33 cellular contexts compared by ENCODE assay signal in the genomic region with DNA sequence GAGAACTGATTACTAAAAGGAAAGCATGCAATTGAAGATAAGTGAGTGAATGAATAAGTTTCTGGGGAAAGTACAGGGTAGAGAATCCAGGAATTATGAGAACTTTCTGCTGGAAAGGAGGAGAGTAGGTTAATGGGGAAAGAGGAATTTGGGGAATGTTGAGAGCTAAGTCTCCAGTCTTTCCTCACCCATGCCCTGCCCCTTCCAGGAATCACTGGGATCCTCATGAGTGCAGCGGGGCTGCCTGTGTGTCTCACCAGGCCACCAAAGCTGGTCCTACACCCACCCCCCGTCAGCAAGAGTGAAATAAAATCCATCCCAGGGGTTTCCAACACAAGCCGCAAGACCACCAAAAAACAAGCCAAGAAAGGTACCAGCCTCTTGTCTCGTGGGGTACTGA. TPM values are rescaled to one million over a fixed set of nuclear protein-coding genes. Genes with fewer than 3 reads are reported as not detected.
A peak's percentile ranks its signal among the peaks of the same experiment; 100 is the strongest.
DNase-seq lines count a peak whose midpoint lies in the region; ATAC-seq, FAIRE-seq and TF ChIP-seq lines count a peak whose summit lies in the region.
"Had no signal": no experiment of that assay in that cellular context is flagged by ENCODE, and none has a peak within 500 bp of the region (broad histone marks: within the 10 kb centered on the region; RNA-seq: fewer than 3 reads in every experiment).

No MANE protein-coding gene starts in this region.

- peak overlapping the region; percentile 13 for H3K4me3 Mint-ChIP-seq in neural crest cell
- H3K4me3 Mint-ChIP-seq in type B pancreatic cell = no peak overlapping the region
- no peak overlapping the region for H3K4me3 Mint-ChIP-seq in activated naive CD4-positive, alpha-beta T cell treated with anti-CD3 and anti-CD28 coated beads for 36 hours
- H3K4me3 Mint-ChIP-seq: activated CD4-positive, alpha-beta memory T cell treated with anti-CD3 and anti-CD28 coated beads for 36 hours; activated naive CD4-positive, alpha-beta T cell treated with anti-CD3 and anti-CD28 coated beads, Interleukin-2, amount 50 U/mL, for 24 hours; activated T-helper 17 cell treated with anti-CD3 and anti-CD28 coated beads, Interleukin-2, amount 50 U/mL, for 72 hours; CD14-positive monocyte; immature natural killer cell; natural killer cell treated with Interleukin-12 subunit alpha and Interleukin-12 subunit beta and Interleukin-15 and Interleukin-18, amount 100 ng/mL, for 72 hours; stimulated activated effector memory CD8-positive, alpha-beta T cell treated with anti-CD3 and anti-CD28 coated beads, Interleukin-12 subunit alpha, Interleukin-12 subunit beta, amount 100 ng/mL, for 72 hours; T-cell had no signal

- H2AK5ac ChIP-seq in IMR-90 (ENCODE audit: low read depth, low read length) = no peak overlapping the region
- no peak overlapping the region for H2AK5ac ChIP-seq in H1 (ENCODE audit: low read depth, low read length)

- H3K4me3 ChIP-seq in IMR-90 (ENCODE audit: insufficient read depth, low read depth, low read length) = no peak overlapping the region
- H3K4me3 ChIP-seq in H1 (ENCODE audit: extremely low read depth in 1 of 4, insufficient read depth in 2 of 4, low read depth in 3 of 4, low read length in 4 of 4) = no peak overlapping the region
- H3K4me3 ChIP-seq: gastroesophageal sphincter, GM23248, right atrium auricular region, suprapubic skin, vagina had no signal

- TF ChIP-seq CTCF in IMR-90 (conservative IDR thresholded peaks at IDR 0.05; ENCODE audit: low read depth, low read length) = no peak
- TF ChIP-seq CTCF in H1 (IDR thresholded peaks at IDR 0.05; ENCODE audit: control extremely low read depth in 1 of 3, insufficient read depth in 1 of 3, low read depth in 1 of 3, low read length in 3 of 3) = no peak
- no peak for TF ChIP-seq CTCF in neural crest cell (conservative IDR thresholded peaks at IDR 0.05)
- TF ChIP-seq CTCF in type B pancreatic cell (conservative IDR thresholded peaks at IDR 0.05) = no peak

- TF ChIP-seq EP300 in H1 (IDR thresholded peaks at IDR 0.05; ENCODE audit: borderline replicate concordance in 1 of 2, low read depth in 2 of 2, low read length in 2 of 2) = no peak

- H3K4me2 ChIP-seq in IMR-90 (ENCODE audit: low read depth, low read length) = no peak overlapping the region
- no peak overlapping the region for H3K4me2 ChIP-seq in H1 (ENCODE audit: insufficient read depth in 1 of 2, low read depth in 2 of 2, low read length in 2 of 2)

- in situ Hi-C loops in IMR-90 (cut with MboI; ENCODE audit: low sequenced_read_pairs) = no loop called here

- TF ChIP-seq RAD21 in IMR-90 (IDR thresholded peaks at IDR 0.05; ENCODE audit: low read length) (no peak), H1 (IDR thresholded peaks at IDR 0.05 in 1 of 2, conservative IDR thresholded peaks at IDR 0.05 in 1 of 2; ENCODE audit: low read depth in 2 of 2, low read length in 2 of 2) (no peak)

- H3K79me2 ChIP-seq in H1 (ENCODE audit: control insufficient read depth in 1 of 2, insufficient read depth in 2 of 2, low read length in 2 of 2) = 0 out of 4 replicates have a peak, but pooled peaks cover 0 to 8% of the 10 kb centered on the region in 2 experiments
- H3K79me2 ChIP-seq: parathyroid adenoma had no signal

- peaks cover 0 to 23% of the 10 kb centered on the region in 2 experiments; a peak in 2 of 4 replicates for H3K79me1 ChIP-seq in IMR-90 (ENCODE audit: low read depth in 1 of 2, low read length in 2 of 2)
- H3K79me1 ChIP-seq in H1 (ENCODE audit: low read depth, low read length) = peaks cover 2% of the 10 kb centered on the region; the same call in 1 of the 2 replicates

- H2BK20ac ChIP-seq in IMR-90 (ENCODE audit: low read depth, low read length) (no peak overlapping the region), H1 (ENCODE audit: low read length) (no peak overlapping the region)

- no peaks in the 10 kb centered on the region for H3K9me3 Mint-ChIP-seq in neural crest cell
- no peaks in the 10 kb centered on the region for H3K9me3 Mint-ChIP-seq in type B pancreatic cell
- H3K9me3 Mint-ChIP-seq in activated naive CD4-positive, alpha-beta T cell treated with anti-CD3 and anti-CD28 coated beads for 36 hours = no peaks in the 10 kb centered on the region
- H3K9me3 Mint-ChIP-seq: activated CD4-positive, alpha-beta memory T cell treated with anti-CD3 and anti-CD28 coated beads for 36 hours; activated naive CD4-positive, alpha-beta T cell treated with anti-CD3 and anti-CD28 coated beads, Interleukin-2, amount 50 U/mL, for 24 hours; activated T-helper 17 cell treated with anti-CD3 and anti-CD28 coated beads, Interleukin-2, amount 50 U/mL, for 72 hours; CD14-positive monocyte; immature natural killer cell; natural killer cell treated with Interleukin-12 subunit alpha and Interleukin-12 subunit beta and Interleukin-15 and Interleukin-18, amount 100 ng/mL, for 72 hours; stimulated activated effector memory CD8-positive, alpha-beta T cell treated with anti-CD3 and anti-CD28 coated beads, Interleukin-12 subunit alpha, Interleukin-12 subunit beta, amount 100 ng/mL, for 72 hours; T-cell had no signal

- H3K27ac ChIP-seq in IMR-90 (ENCODE audit: insufficient read depth, low read length) = no peak overlapping the region
- no peak overlapping the region for H3K27ac ChIP-seq in H1 (ENCODE audit: low read depth, low read length)
- H3K27ac ChIP-seq: GM23248, parathyroid adenoma, right atrium auricular region, suprapubic skin, vagina had no signal

- H3K9ac ChIP-seq in IMR-90 (ENCODE audit: low read depth, low read length) (no peak overlapping the region), H1 (replicated peaks in 1 of 4; ENCODE audit: extremely low read depth in 1 of 4, low read depth in 3 of 4, low read length in 3 of 4) (no peak overlapping the region)
- H3K9ac ChIP-seq: GM23248, parathyroid adenoma had no signal

- H3K9me1 ChIP-seq in IMR-90 (ENCODE audit: insufficient read depth, low read length) = peaks cover 17% of the 10 kb centered on the region

- H3K4me1 ChIP-seq in IMR-90 (ENCODE audit: control insufficient read depth, insufficient read depth, low read length) = peaks cover 14% of the 10 kb centered on the region
- peaks cover 0 to 4% (median 0%) of the 10 kb centered on the region in 4 experiments; a peak in 2 of 7 replicates for H3K4me1 ChIP-seq in H1 (replicated peaks in 1 of 4; ENCODE audit: control insufficient read depth in 3 of 4, insufficient read depth in 4 of 4, low read length in 3 of 4)
- H3K4me1 ChIP-seq: parathyroid adenoma had no signal

- H3K27ac Mint-ChIP-seq in neural crest cell (ENCODE audit: unreplicated experiment) (peak overlapping the region; percentile 30), type B pancreatic cell (peak overlapping the region; percentile 53)
- no peak overlapping the region for H3K27ac Mint-ChIP-seq in activated naive CD4-positive, alpha-beta T cell treated with anti-CD3 and anti-CD28 coated beads for 36 hours
- H3K27ac Mint-ChIP-seq: activated CD4-positive, alpha-beta memory T cell treated with anti-CD3 and anti-CD28 coated beads for 36 hours; activated naive CD4-positive, alpha-beta T cell treated with anti-CD3 and anti-CD28 coated beads, Interleukin-2, amount 50 U/mL, for 24 hours; activated T-helper 17 cell treated with anti-CD3 and anti-CD28 coated beads, Interleukin-2, amount 50 U/mL, for 72 hours; immature natural killer cell; natural killer cell treated with Interleukin-12 subunit alpha and Interleukin-12 subunit beta and Interleukin-15 and Interleukin-18, amount 100 ng/mL, for 72 hours; stimulated activated effector memory CD8-positive, alpha-beta T cell treated with anti-CD3 and anti-CD28 coated beads, Interleukin-12 subunit alpha, Interleukin-12 subunit beta, amount 100 ng/mL, for 72 hours; T-cell had no signal

- H2AK9ac ChIP-seq in IMR-90 (replicated peaks; ENCODE audit: low read depth, low read length, poor library complexity) = no peak overlapping the region

- H3K27me3 Mint-ChIP-seq in neural crest cell (ENCODE audit: low read depth) (peaks cover 3% of the 10 kb centered on the region), type B pancreatic cell (no peaks in the 10 kb centered on the region)
- no peaks in the 10 kb centered on the region for H3K27me3 Mint-ChIP-seq in activated naive CD4-positive, alpha-beta T cell treated with anti-CD3 and anti-CD28 coated beads for 36 hours (ENCODE audit: low read depth)
- H3K27me3 Mint-ChIP-seq: activated CD4-positive, alpha-beta memory T cell treated with anti-CD3 and anti-CD28 coated beads for 36 hours; activated naive CD4-positive, alpha-beta T cell treated with anti-CD3 and anti-CD28 coated beads, Interleukin-2, amount 50 U/mL, for 24 hours; activated T-helper 17 cell treated with anti-CD3 and anti-CD28 coated beads, Interleukin-2, amount 50 U/mL, for 72 hours had no signal

- dilution Hi-C loops in IMR-90 (cut with HindIII; ENCODE audit: low sequenced_read_pairs, unreplicated experiment) = no loop called here

- H3K23me2 ChIP-seq in H1 (ENCODE audit: low read depth, low read length) = no peaks in the 10 kb centered on the region

- no peak overlapping the region for H2BK12ac ChIP-seq in H1 (ENCODE audit: low read depth, low read length)

- no peak overlapping the region for H3K23ac ChIP-seq in IMR-90 (ENCODE audit: low read depth, low read length)
- H3K23ac ChIP-seq in H1 (ENCODE audit: insufficient read length) = no peak overlapping the region

- H3K27me3 ChIP-seq in IMR-90 (ENCODE audit: control insufficient read depth, insufficient read depth, low read length) = no peaks in the 10 kb centered on the region
- no peaks in the 10 kb centered on the region for H3K27me3 ChIP-seq in H1 (replicated peaks in 1 of 4; ENCODE audit: control insufficient read depth in 3 of 4, extremely low read depth in 1 of 4, insufficient read depth in 3 of 4, low read length in 3 of 4)
- H3K27me3 ChIP-seq: gastroesophageal sphincter, right atrium auricular region, suprapubic skin, vagina had no signal

- H3K4me1 Mint-ChIP-seq in neural crest cell (peaks cover 61% of the 10 kb centered on the region), type B pancreatic cell (ENCODE audit: unreplicated experiment) (peaks cover 33% of the 10 kb centered on the region)
- no peaks in the 10 kb centered on the region for H3K4me1 Mint-ChIP-seq in activated naive CD4-positive, alpha-beta T cell treated with anti-CD3 and anti-CD28 coated beads for 36 hours (ENCODE audit: low read depth)
- H3K4me1 Mint-ChIP-seq: activated naive CD4-positive, alpha-beta T cell treated with anti-CD3 and anti-CD28 coated beads, Interleukin-2, amount 50 U/mL, for 24 hours; activated T-helper 17 cell treated with anti-CD3 and anti-CD28 coated beads, Interleukin-2, amount 50 U/mL, for 72 hours; immature natural killer cell had no signal

- H4K5ac ChIP-seq in IMR-90 (ENCODE audit: low read depth, low read length) = no peak overlapping the region
- no peak overlapping the region for H4K5ac ChIP-seq in H1 (ENCODE audit: insufficient read length, low read depth, low read length)

- H4K8ac ChIP-seq in IMR-90 (ENCODE audit: low read depth in 2 of 2, low read length in 2 of 2) (no peak overlapping the region), H1 (ENCODE audit: extremely low read depth, insufficient read depth, low read length) (peak overlapping the region; percentile 25; the same call in 1 of the 2 replicates)

- H2AFZ ChIP-seq in IMR-90 (replicated peaks; ENCODE audit: low read length, poor library complexity) (no peak overlapping the region), H1 (ENCODE audit: low read length) (no peak overlapping the region)
- H2AFZ ChIP-seq: GM23248, parathyroid adenoma had no signal

- H3K36me3 Mint-ChIP-seq in neural crest cell (ENCODE audit: low read depth) = peaks cover 36% of the 10 kb centered on the region
- peaks cover 43% of the 10 kb centered on the region for H3K36me3 Mint-ChIP-seq in type B pancreatic cell
- H3K36me3 Mint-ChIP-seq in activated naive CD4-positive, alpha-beta T cell treated with anti-CD3 and anti-CD28 coated beads for 36 hours (ENCODE audit: low read depth) = no peaks in the 10 kb centered on the region
- H3K36me3 Mint-ChIP-seq: activated CD4-positive, alpha-beta memory T cell treated with anti-CD3 and anti-CD28 coated beads for 36 hours; activated naive CD4-positive, alpha-beta T cell treated with anti-CD3 and anti-CD28 coated beads, Interleukin-2, amount 50 U/mL, for 24 hours; immature natural killer cell; natural killer cell treated with Interleukin-12 subunit alpha and Interleukin-12 subunit beta and Interleukin-15 and Interleukin-18, amount 100 ng/mL, for 72 hours; stimulated activated effector memory CD8-positive, alpha-beta T cell treated with anti-CD3 and anti-CD28 coated beads, Interleukin-12 subunit alpha, Interleukin-12 subunit beta, amount 100 ng/mL, for 72 hours had no signal

- no peak overlapping the region; the same call in 1 of the 2 replicates for H3K18ac ChIP-seq in IMR-90 (ENCODE audit: low read depth, low read length)
- H3K18ac ChIP-seq in H1 (ENCODE audit: extremely low read depth, low read length) = no peak overlapping the region

- DNase-seq in IMR-90 (no peak), H1 (ENCODE audit: low read depth in 1 of 2, low spot score in 2 of 2) (no peak), neural crest cell (ENCODE audit: low read depth, low spot score) (no peak), type B pancreatic cell (ENCODE audit: extremely low spot score, unreplicated experiment) (no peak), NCI-H510A treated with DMSO at 0.1 percent for 48 hours (lab: John Stamatoyannopoulos, UW) (no peak), NCI-H69 (lab: John Stamatoyannopoulos, UW) (no peak)
- DNase-seq in activated naive CD4-positive, alpha-beta T cell treated with anti-CD3 and anti-CD28 coated beads for 36 hours = no peak
- DNase-seq: activated CD4-positive, alpha-beta memory T cell treated with anti-CD3 and anti-CD28 coated beads for 36 hours; activated CD4-positive, CD25-positive, alpha-beta regulatory T cell; anterior cingulate cortex; GM23248; hypothalamus; immature natural killer cell; midbrain; NCI-H146; NCI-H524; stimulated activated CD4-positive, alpha-beta T cell treated with anti-CD3 and anti-CD28 coated beads, Interleukin-12 subunit alpha, Interleukin-12 subunit beta, amount 100 ng/mL, for 4 hours; stimulated activated CD4-positive, alpha-beta T cell treated with anti-CD3 and anti-CD28 coated beads, Interleukin-4, amount 100 ng/mL, for 1 hour; T-cell had no signal

- H2BK15ac ChIP-seq in IMR-90 (ENCODE audit: low read depth, low read length) (no peak overlapping the region), H1 (ENCODE audit: low read length) (no peak overlapping the region)

- no TSS peak for BruUV-seq in IMR-90 (replicated peaks; lab: Mats Ljungman, UMichigan)

- WGBS in IMR-90 (ENCODE audit: extremely low coverage in 2 of 2, insufficient read length in 1 of 2), 2 experiments = 67% methylated on average over 1 of the region's 4 CpGs; no CpG with 5 or more reads in 1 of the 2 experiments
- 82% methylated on average over 4 of the region's 4 CpGs; no CpG with 5 or more reads in 1 of the 2 experiments for WGBS in H1 (ENCODE audit: extremely low coverage in 1 of 2, insufficient coverage in 1 of 2, insufficient read length in 1 of 2, insufficient replicate concordance in 2 of 2, low coverage in 1 of 2, low lambda C conversion rate in 2 of 2, missing lambda C conversion rate in 1 of 2), 2 experiments

- H2BK120ac ChIP-seq in IMR-90 (ENCODE audit: low read depth, low read length) = peak overlapping the region; percentile 53; the same call in 1 of the 2 replicates
- H2BK120ac ChIP-seq in H1 (replicated peaks; ENCODE audit: low read depth, low read length) = no peak overlapping the region

- POLR2A ChIA-PET in IMR-90 (lab: Charles Lee; ENCODE audit: unreplicated experiment) (no interaction called here), H1 (lab: Charles Lee; ENCODE audit: partially characterized antibody) (interaction anchor here (9.4 kb wide), 1 partner anchor 16 kb away, joined by 79 read pairs; a partner anchor contains a TSS)

- intact Hi-C loops in IMR-90 (cut with micrococcal nuclease) = no loop called here
- intact Hi-C loops in activated naive CD4-positive, alpha-beta T cell treated with anti-CD3 and anti-CD28 coated beads for 36 hours (cut with micrococcal nuclease) = no loop called here

- FAIRE-seq in H1 (lab: Jason Lieb, UNC) = no peak
- FAIRE-seq: GM12891, HepG2 had no signal

- ATAC-seq in IMR-90 (ENCODE audit: low read depth) (peak; percentile 16; the same call in 1 of the 2 replicates), HG02610 (IDR thresholded peaks at IDR 0.05; ENCODE audit: unreplicated experiment) (no peak)
- ATAC-seq: activated T-helper 17 cell treated with anti-CD3 and anti-CD28 coated beads, Interleukin-2, amount 50 U/mL, for 72 hours; gastroesophageal sphincter; HepG2; natural killer cell treated with Interleukin-12 subunit alpha and Interleukin-12 subunit beta and Interleukin-15 and Interleukin-18, amount 100 ng/mL, for 72 hours; stimulated activated effector memory CD8-positive, alpha-beta T cell treated with anti-CD3 and anti-CD28 coated beads, Interleukin-12 subunit alpha, Interleukin-12 subunit beta, amount 100 ng/mL, for 72 hours; T-cell had no signal

- TF ChIP-seq POLR2A in IMR-90 (IDR thresholded peaks at IDR 0.05; ENCODE audit: low read depth, low read length) = no peak
- no peak for TF ChIP-seq POLR2A in H1 (IDR thresholded peaks at IDR 0.05; ENCODE audit: control extremely low read depth in 1 of 2, low read depth in 2 of 2, low read length in 2 of 2)

- H3K9me3 ChIP-seq in IMR-90 (ENCODE audit: control insufficient read depth, insufficient read depth, low read length) = no peaks in the 10 kb centered on the region
- H3K9me3 ChIP-seq in H1 (ENCODE audit: insufficient read depth in 2 of 2, low read depth in 1 of 2, low read length in 1 of 2) = no peaks in the 10 kb centered on the region
- H3K9me3 ChIP-seq: gastroesophageal sphincter, right atrium auricular region, suprapubic skin, vagina had no signal

- H4K20me1 ChIP-seq in IMR-90 (ENCODE audit: insufficient read depth, low read length) (0 out of 2 replicates have a peak, but pooled peaks cover 4% of the 10 kb centered on the region), H1 (replicated peaks in 1 of 2; ENCODE audit: control insufficient read depth in 1 of 2, insufficient read depth in 2 of 2, low read length in 2 of 2) (peaks cover 2% of the 10 kb centered on the region in 2 experiments)

- no peak overlapping the region for H2BK5ac ChIP-seq in IMR-90 (ENCODE audit: low read depth, low read length, poor library complexity, severe bottlenecking)
- H2BK5ac ChIP-seq in H1 (ENCODE audit: low read depth, low read length) = no peak overlapping the region

- H3K14ac ChIP-seq in IMR-90 (replicated peaks; ENCODE audit: low read depth, low read length) (no peak overlapping the region), H1 (ENCODE audit: insufficient read length) (no peak overlapping the region)

- H3K4ac ChIP-seq in IMR-90 (ENCODE audit: low read depth, low read length) (no peak overlapping the region), H1 (replicated peaks; ENCODE audit: insufficient read length, low read depth, low read length) (no peak overlapping the region)

- CTCF ChIA-PET in IMR-90 (lab: Yijun Ruan, JAX) = no interaction called here
- CTCF ChIA-PET in H1 (lab: Charles Lee; ENCODE audit: partially characterized antibody) = interaction anchor here (5.1 kb wide), 1 partner anchor 18 kb away, joined by 19 read pairs; a partner anchor contains a TSS
- CTCF ChIA-PET in activated naive CD4-positive, alpha-beta T cell treated with anti-CD3 and anti-CD28 coated beads for 36 hours (lab: Charles Lee) = interaction anchor here (1.6 to 1.8 kb wide), 3 partner anchors 10 to 31 kb away, joined by 4 to 7 read pairs (median 4); no protein-coding TSS in a partner anchor

- H4K91ac ChIP-seq in IMR-90 (ENCODE audit: insufficient read depth, low read depth, low read length) = no peak overlapping the region
- no peak overlapping the region for H4K91ac ChIP-seq in H1 (replicated peaks; ENCODE audit: insufficient read length, low read length)

- H3K36me3 ChIP-seq in IMR-90 (ENCODE audit: control insufficient read depth, insufficient read depth, low read length) (peaks cover 34% of the 10 kb centered on the region), H1 (ENCODE audit: control insufficient read depth in 2 of 4, insufficient read depth in 4 of 4, low read length in 3 of 4) (peaks cover 4 to 39% (median 26%) of the 10 kb centered on the region in 4 experiments; a peak in 6 of 8 replicates)
- H3K36me3 ChIP-seq: right atrium auricular region, vagina had no signal

- H3K56ac ChIP-seq in IMR-90 (ENCODE audit: extremely low read depth, insufficient read depth, low read length) (no peak overlapping the region), H1 (replicated peaks; ENCODE audit: insufficient read length, low read depth, low read length) (no peak overlapping the region)

RNA-seq across cellular contexts. Expression of a gene that starts 17.0 kb away (rescaled TPM):
- 2.5 and 2.7 TPM in 2 replicates for total RNA-seq in IMR-90 (2012; rRNA removed)
- polyA plus RNA-seq in IMR-90 (2012; rRNA removed) = 3.0 and 3.1 TPM in 2 replicates
- 1.1 and 1.5 TPM in 2 replicates for polyA plus RNA-seq in IMR-90 (2012; cell fraction: cytosol; rRNA removed)
- polyA plus RNA-seq in IMR-90 (2012; cell fraction: nucleus; rRNA removed; ENCODE audit: low replicate concordance) = 3.8 and 4.2 TPM in 2 replicates
- 18.8 and 20.0 TPM in 2 replicates for total RNA-seq in H1 (2021; fragmentation: NEBNext Ultra II Directional; extraction: Animal tissue kit (Norgen Biotek cat#: 25700))
- polyA plus RNA-seq in H1 (2011; rRNA removed) = 5.1 and 13.0 TPM in 2 replicates
- polyA plus RNA-seq in H1 (2011; cell fraction: cytosol; rRNA removed) = 5.0 TPM
- polyA plus RNA-seq in H1 (2011; cell fraction: nucleus; rRNA removed) = 16.5 TPM
- 13.9 to 17.3 TPM (median 16.1 TPM) in 4 replicates for polyA plus RNA-seq in H1 (2012, experiment 1 of 2)
- 19.0 TPM for polyA plus RNA-seq in H1 (2012, experiment 2 of 2)
- 9.8 TPM for polyA plus RNA-seq in H1 (2013, experiment 1 of 2)
- 9.2 TPM for polyA plus RNA-seq in H1 (2013, experiment 2 of 2)
- 11.0 and 13.6 TPM in 2 replicates for polyA minus RNA-seq in H1 (2011; rRNA and poly(A)+ RNA removed)
- 16.3 TPM for polyA minus RNA-seq in H1 (2011; cell fraction: cytosol; rRNA and poly(A)+ RNA removed)
- 19.6 TPM for polyA minus RNA-seq in H1 (2011; cell fraction: nucleus; rRNA and poly(A)+ RNA removed)
- total RNA-seq in neural crest cell = 129 and 139 TPM in 2 replicates
- total RNA-seq in type B pancreatic cell (ENCODE audit: low replicate concordance) = 55.3 and 79.2 TPM in 2 replicates
- total RNA-seq in activated naive CD4-positive, alpha-beta T cell treated with anti-CD3 and anti-CD28 coated beads for 36 hours = under 1 TPM; 0.07 to 0.14 TPM
- total RNA-seq: Daoy had no signal

RNA-seq across cellular contexts. Expression of a gene that starts 23.8 kb away (rescaled TPM):
- total RNA-seq in IMR-90 (2012; rRNA removed) = not detected in 2 replicates
- not detected in 2 replicates for polyA plus RNA-seq in IMR-90 (2012; rRNA removed)
- polyA plus RNA-seq in IMR-90 (2012; cell fraction: cytosol; rRNA removed) = not detected in 2 replicates
- polyA plus RNA-seq in IMR-90 (2012; cell fraction: nucleus; rRNA removed; ENCODE audit: low replicate concordance) = not detected in 2 replicates
- not detected in 2 replicates for total RNA-seq in H1 (2021; fragmentation: NEBNext Ultra II Directional; extraction: Animal tissue kit (Norgen Biotek cat#: 25700))
- polyA plus RNA-seq in H1 (2011; rRNA removed) = not detected in 2 replicates
- polyA plus RNA-seq in H1 (2011; cell fraction: cytosol; rRNA removed) = not detected
- polyA plus RNA-seq in H1 (2011; cell fraction: nucleus; rRNA removed) = not detected
- not detected in 4 replicates for polyA plus RNA-seq in H1 (2012, experiment 1 of 2)
- polyA plus RNA-seq in H1 (2012, experiment 2 of 2) = not detected
- not detected for polyA plus RNA-seq in H1 (2013, experiment 1 of 2)
- polyA plus RNA-seq in H1 (2013, experiment 2 of 2) = not detected
- not detected in 2 replicates for polyA minus RNA-seq in H1 (2011; rRNA and poly(A)+ RNA removed)
- not detected for polyA minus RNA-seq in H1 (2011; cell fraction: cytosol; rRNA and poly(A)+ RNA removed)
- not detected for polyA minus RNA-seq in H1 (2011; cell fraction: nucleus; rRNA and poly(A)+ RNA removed)
- not detected in 2 replicates for total RNA-seq in neural crest cell
- not detected in 2 replicates for total RNA-seq in type B pancreatic cell (ENCODE audit: low replicate concordance)
- not detected for total RNA-seq in activated naive CD4-positive, alpha-beta T cell treated with anti-CD3 and anti-CD28 coated beads for 36 hours
- total RNA-seq: activated CD4-positive, alpha-beta memory T cell treated with anti-CD3 and anti-CD28 coated beads for 36 hours; Daoy; GM23248; HepG2 had no signal
- polyA plus RNA-seq: GM23248, HepG2 had no signal

RNA-seq across cellular contexts. Expression of a gene that starts 46.3 kb away (rescaled TPM):
- 36.4 and 46.1 TPM in 2 replicates for total RNA-seq in IMR-90 (2012; rRNA removed)
- polyA plus RNA-seq in IMR-90 (2012; rRNA removed) = 14.4 and 19.9 TPM in 2 replicates
- 2.2 and 3.0 TPM in 2 replicates for polyA plus RNA-seq in IMR-90 (2012; cell fraction: cytosol; rRNA removed)
- polyA plus RNA-seq in IMR-90 (2012; cell fraction: nucleus; rRNA removed; ENCODE audit: low replicate concordance) = 14.9 and 66.0 TPM in 2 replicates
- total RNA-seq in H1 (2021; fragmentation: NEBNext Ultra II Directional; extraction: Animal tissue kit (Norgen Biotek cat#: 25700)) = 29.9 and 31.1 TPM in 2 replicates
- polyA plus RNA-seq in H1 (2011; rRNA removed) = 7.4 and 10.2 TPM in 2 replicates
- 15.8 TPM for polyA plus RNA-seq in H1 (2011; cell fraction: cytosol; rRNA removed)
- polyA plus RNA-seq in H1 (2011; cell fraction: nucleus; rRNA removed) = 10.5 TPM
- 13.8 to 25.1 TPM (median 16.9 TPM) in 4 replicates for polyA plus RNA-seq in H1 (2012, experiment 1 of 2)
- 1.7 TPM for polyA plus RNA-seq in H1 (2012, experiment 2 of 2)
- 29.3 TPM for polyA plus RNA-seq in H1 (2013, experiment 1 of 2)
- polyA plus RNA-seq in H1 (2013, experiment 2 of 2) = 30.3 TPM
- polyA minus RNA-seq in H1 (2011; rRNA and poly(A)+ RNA removed) = 12.3 and 17.5 TPM in 2 replicates
- polyA minus RNA-seq in H1 (2011; cell fraction: cytosol; rRNA and poly(A)+ RNA removed) = 7.4 TPM
- 21.1 TPM for polyA minus RNA-seq in H1 (2011; cell fraction: nucleus; rRNA and poly(A)+ RNA removed)
- 23.4 and 25.8 TPM in 2 replicates for total RNA-seq in neural crest cell
- 28.4 and 29.1 TPM in 2 replicates for total RNA-seq in type B pancreatic cell (ENCODE audit: low replicate concordance)
- total RNA-seq in activated naive CD4-positive, alpha-beta T cell treated with anti-CD3 and anti-CD28 coated beads for 36 hours = 10 to 100 TPM; 98.3 to 99.4 TPM
